ENCODE assay signal across 16 cellular contexts in genomic region chr15:68447209-68447608, GRCh38.
"Had no signal": no experiment of that assay in that cellular context is flagged by ENCODE, and none has a peak within 500 bp of the region (broad histone marks: within the 10 kb centered on the region; RNA-seq: fewer than 3 reads in every experiment).

No MANE protein-coding gene starts in this region.

- H3K4me1 Mint-ChIP-seq: mesothelial cell of epicardium; neural progenitor cell; stimulated activated memory B cell treated with anti-CD40 and anti-IgM and Interleukin-4, amounts not matched to agents 10 μg/mL and 1 μg/mL and 100 μg/mL, for 72 hours had no signal

- DNase-seq: activated CD4-positive, alpha-beta T cell treated with anti-CD3 and anti-CD28 coated beads, Interleukin-2, amount 50 U/mL, for 48 hours; activated CD4-positive, CD25-positive, alpha-beta regulatory T cell treated with anti-CD3 and anti-CD28 coated beads, Interleukin-2, amount 50 U/mL, for 72 hours; activated naive CD4-positive, alpha-beta T cell treated with anti-CD3 and anti-CD28 coated beads, Interleukin-2, amount 50 U/mL, for 16 hours; adrenal gland; central memory CD4-positive, alpha-beta T cell; cortex of kidney; effector CD8-positive, alpha-beta T cell; kidney had no signal

- H3K9me3 ChIP-seq: adrenal gland, gastroesophageal sphincter, tibial nerve had no signal

- H3K27ac ChIP-seq: adrenal gland, gastroesophageal sphincter, neural progenitor cell, parathyroid adenoma, tibial nerve had no signal

- H3K4me3 Mint-ChIP-seq: mesothelial cell of epicardium; neural progenitor cell; stimulated activated memory B cell treated with anti-CD40 and anti-IgM and Interleukin-4, amounts not matched to agents 10 μg/mL and 1 μg/mL and 100 μg/mL, for 72 hours; T-helper 2 cell treated with Interferon-gamma antibody and Interleukin-4, amounts not matched to agents 5 μg/mL and 100 μg/mL, for 36 hours had no signal

- H3K4me3 ChIP-seq: adrenal gland, gastroesophageal sphincter, neural progenitor cell, tibial nerve had no signal

- H3K27me3 ChIP-seq: adrenal gland, neural progenitor cell had no signal

- H3K36me3 Mint-ChIP-seq: mesothelial cell of epicardium; neural progenitor cell; stimulated activated memory B cell treated with anti-CD40 and anti-IgM and Interleukin-4, amounts not matched to agents 10 μg/mL and 1 μg/mL and 100 μg/mL, for 72 hours had no signal

- H3K27ac Mint-ChIP-seq: activated T-helper 2 cell treated with anti-CD3 and anti-CD28 coated beads, Interferon-gamma antibody, Interleukin-2, Interleukin-4, amounts not matched to agents 10 μg/mL and 5 μg/mL and 100 μg/mL, durations not matched to agents 14 hours and 24 hours and 36 hours; mesothelial cell of epicardium; neural progenitor cell; stimulated activated memory B cell treated with anti-CD40 and anti-IgM and Interleukin-4, amounts not matched to agents 10 μg/mL and 1 μg/mL and 100 μg/mL, for 72 hours; T-helper 2 cell treated with Interferon-gamma antibody and Interleukin-4, amounts not matched to agents 5 μg/mL and 100 μg/mL, for 36 hours had no signal

- H3K9me3 Mint-ChIP-seq: activated T-helper 2 cell treated with anti-CD3 and anti-CD28 coated beads, Interferon-gamma antibody, Interleukin-2, Interleukin-4, amounts not matched to agents 10 μg/mL and 5 μg/mL and 100 μg/mL, durations not matched to agents 14 hours and 24 hours and 36 hours; neural progenitor cell; T-helper 2 cell treated with Interferon-gamma antibody and Interleukin-4, amounts not matched to agents 5 μg/mL and 100 μg/mL, for 36 hours had no signal

- H3K4me1 ChIP-seq: adrenal gland, gastroesophageal sphincter, parathyroid adenoma, tibial nerve had no signal

- H3K36me3 ChIP-seq: adrenal gland, gastroesophageal sphincter, neural progenitor cell, tibial nerve had no signal
